Comparison of ENCODE assay signal across 16 cellular contexts in genomic region chr5:108634951-108635288, GRCh38.
A peak's percentile ranks its signal among the peaks of the same experiment; 100 is the strongest.
DNase-seq lines count a peak whose midpoint lies in the region; ATAC-seq, FAIRE-seq and TF ChIP-seq lines count a peak whose summit lies in the region.
"Had no signal": no experiment of that assay in that cellular context is flagged by ENCODE, and none has a peak within 500 bp of the region (broad histone marks: within the 10 kb centered on the region; RNA-seq: fewer than 3 reads in every experiment).

No MANE protein-coding gene starts in this region.

- no peak overlapping the region for H3K4me3 Mint-ChIP-seq in activated naive CD4-positive, alpha-beta T cell treated with anti-CD3 and anti-CD28 coated beads for 36 hours

- H3K27ac Mint-ChIP-seq in activated naive CD4-positive, alpha-beta T cell treated with anti-CD3 and anti-CD28 coated beads for 36 hours, result no peak overlapping the region
- H3K27ac Mint-ChIP-seq: progenitor cell of endocrine pancreas had no signal

- peaks cover 7% of the 10 kb centered on the region for H3K27me3 Mint-ChIP-seq in activated naive CD4-positive, alpha-beta T cell treated with anti-CD3 and anti-CD28 coated beads for 36 hours (ENCODE audit: low read depth)
- H3K27me3 Mint-ChIP-seq: progenitor cell of endocrine pancreas had no signal

- DNase-seq in GM12865 (ENCODE audit: low read depth) (peak; percentile 31), DMS53 treated with DMSO at 0.1 percent for 48 hours (lab: John Stamatoyannopoulos, UW; ENCODE audit: unreplicated experiment) (no peak), urothelium cell line (ENCODE audit: low spot score) (no peak)
- no peak for DNase-seq in activated naive CD4-positive, alpha-beta T cell treated with Interleukin-2 at 50 U/mL for 16 hours
- no peak for DNase-seq in activated naive CD4-positive, alpha-beta T cell treated with anti-CD3 and anti-CD28 coated beads for 36 hours
- DNase-seq: activated CD4-positive, alpha-beta T cell treated with anti-CD3 and anti-CD28 coated beads, Interleukin-2, amount 50 U/mL, for 4 hours; Calu3; kidney; mucosa of descending colon; NCI-H1694; T-helper 9 cell had no signal

- no peak overlapping the region for H3K4me3 ChIP-seq in GM12865 (ENCODE audit: low read depth, low read length)
- H3K4me3 ChIP-seq: mucosa of descending colon had no signal

- ATAC-seq in GM19351 (IDR thresholded peaks at IDR 0.05; ENCODE audit: unreplicated experiment), result peak; percentile 85
- peak; percentile 78 for ATAC-seq in HG02610 (IDR thresholded peaks at IDR 0.05; ENCODE audit: unreplicated experiment)
- ATAC-seq in HG03378 (IDR thresholded peaks at IDR 0.05; ENCODE audit: unreplicated experiment), result peak; percentile 87
- ATAC-seq: mucosa of descending colon had no signal

- H3K4me1 Mint-ChIP-seq in activated naive CD4-positive, alpha-beta T cell treated with anti-CD3 and anti-CD28 coated beads for 36 hours (ENCODE audit: low read depth), result peaks cover 7% of the 10 kb centered on the region

- H3K9me3 Mint-ChIP-seq in activated naive CD4-positive, alpha-beta T cell treated with anti-CD3 and anti-CD28 coated beads for 36 hours, result no peaks in the 10 kb centered on the region

- no peak for TF ChIP-seq CTCF in GM12865 (IDR thresholded peaks at IDR 0.05; ENCODE audit: insufficient read depth, low read depth, low read length, missing control alignments)

- no peaks in the 10 kb centered on the region for H3K36me3 Mint-ChIP-seq in activated naive CD4-positive, alpha-beta T cell treated with anti-CD3 and anti-CD28 coated beads for 36 hours (ENCODE audit: low read depth)

- CTCF ChIA-PET in activated naive CD4-positive, alpha-beta T cell treated with anti-CD3 and anti-CD28 coated beads for 36 hours (lab: Charles Lee), result no interaction called here

- intact Hi-C loops in activated naive CD4-positive, alpha-beta T cell treated with anti-CD3 and anti-CD28 coated beads for 36 hours (cut with micrococcal nuclease), result loop anchor here (5.0 kb wide), 1 partner anchor 92 kb away; no protein-coding TSS in a partner anchor

- no peak for FAIRE-seq in urothelium cell line (lab: Jason Lieb, UNC)
- FAIRE-seq: endothelial cell of umbilical vein, kidney had no signal
